ENCODE assay signal across 24 cellular contexts in genomic region chr6:365835-366234, GRCh38. TPM values are rescaled to one million over a fixed set of nuclear protein-coding genes. Genes with fewer than 3 reads are reported as not detected.
"Had no signal": no experiment of that assay in that cellular context is flagged by ENCODE, and none has a peak within 500 bp of the region (broad histone marks: within the 10 kb centered on the region; RNA-seq: fewer than 3 reads in every experiment).

No MANE protein-coding gene starts in this region.

- H3K27ac Mint-ChIP-seq: activated naive CD4-positive, alpha-beta T cell treated with anti-CD3 and anti-CD28 coated beads, Interleukin-2, amount 50 U/mL, for 24 hours; activated T-cell treated with anti-CD3 and anti-CD28 coated beads, Interleukin-2, amount 50 U/mL, for 72 hours; naive thymus-derived CD8-positive, alpha-beta T cell; stimulated activated effector memory CD8-positive, alpha-beta T cell treated with anti-CD3 and anti-CD28 coated beads, Interleukin-12 subunit alpha, Interleukin-12 subunit beta, amount 100 ng/mL, for 72 hours had no signal

- H3K36me3 Mint-ChIP-seq: stimulated activated effector memory CD8-positive, alpha-beta T cell treated with anti-CD3 and anti-CD28 coated beads, Interleukin-12 subunit alpha, Interleukin-12 subunit beta, amount 100 ng/mL, for 72 hours had no signal

- H3K4me1 ChIP-seq: breast epithelium, gastrocnemius medialis, left lung, psoas muscle, upper lobe of right lung had no signal

- H3K9me3 ChIP-seq: gastrocnemius medialis, upper lobe of right lung had no signal

- ATAC-seq: activated T-cell treated with anti-CD3 and anti-CD28 coated beads, Interleukin-2, amount 50 U/mL, for 72 hours; left lung; naive thymus-derived CD8-positive, alpha-beta T cell; right cardiac atrium; stimulated activated effector memory CD8-positive, alpha-beta T cell treated with anti-CD3 and anti-CD28 coated beads, Interleukin-12 subunit alpha, Interleukin-12 subunit beta, amount 100 ng/mL, for 72 hours; upper lobe of right lung had no signal

- H3K36me3 ChIP-seq: breast epithelium, gastrocnemius medialis, left lung, thoracic aorta, upper lobe of right lung had no signal

- H3K4me1 Mint-ChIP-seq: activated naive CD4-positive, alpha-beta T cell treated with anti-CD3 and anti-CD28 coated beads, Interleukin-2, amount 50 U/mL, for 24 hours had no signal

- H3K4me3 ChIP-seq: breast epithelium, gastrocnemius medialis, left lung, psoas muscle, skin epidermis, thoracic aorta, upper lobe of right lung had no signal

- H3K27ac ChIP-seq: breast epithelium, gastrocnemius medialis, left lung, psoas muscle, skin epidermis, thoracic aorta, upper lobe of right lung, VCaP had no signal

- DNase-seq: activated CD4-positive, alpha-beta T cell treated with anti-CD3 and anti-CD28 coated beads for 1 hour; activated CD4-positive, alpha-beta T cell treated with anti-CD3 and anti-CD28 coated beads, Interleukin-2, amount 50 U/mL, for 4 hours; activated effector memory CD4-positive, alpha-beta T cell treated with anti-CD3 and anti-CD28 coated beads, Interleukin-2, amount 50 U/mL, for 16 hours; activated T-cell treated with anti-CD3 and anti-CD28 coated beads, Interleukin-2, amount 50 U/mL, for 72 hours; cortex of kidney; effector CD4-positive, alpha-beta T cell; gastrocnemius medialis; head of caudate nucleus; naive thymus-derived CD8-positive, alpha-beta T cell; psoas muscle; stimulated activated CD4-positive, alpha-beta T cell treated with anti-CD3 and anti-CD28 coated beads, Interleukin-15, amount 100 ng/mL, for 24 hours; stimulated activated CD4-positive, alpha-beta T cell treated with anti-CD3 and anti-CD28 coated beads, Interleukin-4, amount 100 ng/mL, for 1 hour; T-helper 2 cell; upper lobe of right lung had no signal

- H3K4me3 Mint-ChIP-seq: activated naive CD4-positive, alpha-beta T cell treated with anti-CD3 and anti-CD28 coated beads, Interleukin-2, amount 50 U/mL, for 24 hours; activated T-cell treated with anti-CD3 and anti-CD28 coated beads, Interleukin-2, amount 50 U/mL, for 72 hours; naive thymus-derived CD8-positive, alpha-beta T cell; stimulated activated effector memory CD8-positive, alpha-beta T cell treated with anti-CD3 and anti-CD28 coated beads, Interleukin-12 subunit alpha, Interleukin-12 subunit beta, amount 100 ng/mL, for 72 hours had no signal

RNA-seq across cellular contexts. Expression of gene IRF4, which starts 25.7 kb away (rescaled TPM):
- total RNA-seq: lung microvascular endothelial cell, osteocyte had no signal
